Comparison of ENCODE assay signal across 18 cellular contexts in the genomic region with DNA sequence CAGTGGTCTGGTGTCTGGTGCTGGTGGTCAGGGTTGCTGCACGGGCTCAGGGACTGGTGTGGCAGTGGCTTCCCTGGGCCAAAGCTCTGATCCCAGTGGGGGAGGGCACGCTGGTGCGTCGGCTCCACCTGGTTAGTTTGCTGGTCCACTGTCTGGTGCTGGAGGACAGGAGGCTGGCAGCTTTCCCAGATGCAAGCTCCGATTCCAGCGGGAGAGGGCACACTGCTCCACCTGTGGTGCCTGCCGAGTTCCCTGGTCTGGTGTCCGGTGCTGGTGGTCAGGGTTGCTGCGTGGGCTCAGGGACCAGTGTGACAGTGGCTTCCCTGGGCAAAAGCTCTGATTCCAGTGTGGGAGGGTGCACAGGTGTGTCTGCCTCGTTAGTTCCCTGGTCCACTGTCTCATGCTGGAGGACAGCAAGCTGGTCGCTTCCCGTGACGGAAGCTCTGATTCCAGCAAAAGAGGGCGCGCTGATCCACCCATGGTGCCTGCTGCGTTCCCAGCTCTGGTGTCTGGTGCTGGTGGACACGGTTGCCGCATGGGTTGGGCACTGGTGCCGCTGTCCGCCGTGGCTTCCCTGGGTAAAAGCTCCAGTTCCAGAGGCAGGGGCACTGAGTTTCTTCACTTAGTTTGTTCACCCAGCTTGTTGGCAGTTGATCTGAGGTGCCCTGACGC. TPM values are rescaled to one million over a fixed set of nuclear protein-coding genes. Genes with fewer than 3 reads are reported as not detected.
A peak's percentile ranks its signal among the peaks of the same experiment; 100 is the strongest.
DNase-seq lines count a peak whose midpoint lies in the region; ATAC-seq, FAIRE-seq and TF ChIP-seq lines count a peak whose summit lies in the region.
"Had no signal": no experiment of that assay in that cellular context is flagged by ENCODE, and none has a peak within 500 bp of the region (broad histone marks: within the 10 kb centered on the region; RNA-seq: fewer than 3 reads in every experiment).

No MANE protein-coding gene starts in this region.

- peak; percentile 32 for TF ChIP-seq CTCF in epithelial cell of proximal tubule (conservative IDR thresholded peaks at IDR 0.05; ENCODE audit: low read depth, low read length)

- no peak for ATAC-seq in stimulated activated naive B cell treated with anti-CD40 and anti-IgM and Interleukin-4, amounts not matched to agents 10 μg/mL and 1 μg/mL and 100 μg/mL, for 72 hours (replicated peaks)
- ATAC-seq: left colon had no signal

- DNase-seq in DMS 273 (lab: John Stamatoyannopoulos, UW; ENCODE audit: unreplicated experiment), result peak; percentile 56
- DNase-seq in DMS 273 treated with DMSO at 0.1 percent for 48 hours (lab: John Stamatoyannopoulos, UW), result no peak
- DNase-seq in NCI-H69 (lab: John Stamatoyannopoulos, UW), result peak; percentile 13
- no peak for DNase-seq in epithelial cell of proximal tubule (ENCODE audit: low read depth)
- DNase-seq in renal cortical epithelial cell (ENCODE audit: low read depth), result peak; percentile 23
- DNase-seq in stimulated activated naive B cell treated with anti-CD40 and anti-IgM and Interleukin-4, amounts not matched to agents 10 μg/mL and 1 μg/mL and 100 μg/mL, for 72 hours, result no peak
- no peak for DNase-seq in effector CD8-positive, alpha-beta T cell (lab: John Stamatoyannopoulos, UW)
- no peak for DNase-seq in RCC 7860 (ENCODE audit: low spot score)
- DNase-seq: activated CD4-positive, alpha-beta memory T cell treated with anti-CD3 and anti-CD28 coated beads, Interleukin-2, amount 10 ng/mL, durations not matched to agents 7 days and 5 days; activated gamma-delta T cell; CD4-positive, alpha-beta T cell; left colon; NCI-H345; T-helper 2 cell had no signal

- peaks cover 5 to 15% of the 10 kb centered on the region in 2 donors for H3K36me3 Mint-ChIP-seq in stimulated activated naive B cell treated with anti-CD40 and anti-IgM and Interleukin-4, amounts not matched to agents 10 μg/mL and 1 μg/mL and 100 μg/mL, for 72 hours

- no peak overlapping the region for H3K4me3 ChIP-seq in epithelial cell of proximal tubule (ENCODE audit: low read depth, low read length)

- H3K4me3 Mint-ChIP-seq in stimulated activated naive B cell treated with anti-CD40 and anti-IgM and Interleukin-4, amounts not matched to agents 10 μg/mL and 1 μg/mL and 100 μg/mL, for 72 hours, result no peak overlapping the region
- H3K4me3 Mint-ChIP-seq: activated CD4-positive, alpha-beta memory T cell treated with anti-CD3 and anti-CD28 coated beads, Interleukin-2, amount 10 ng/mL, durations not matched to agents 7 days and 5 days; CD4-positive, alpha-beta T cell; nephron had no signal

- H3K27ac Mint-ChIP-seq in stimulated activated naive B cell treated with anti-CD40 and anti-IgM and Interleukin-4, amounts not matched to agents 10 μg/mL and 1 μg/mL and 100 μg/mL, for 72 hours, result no peak overlapping the region
- H3K27ac Mint-ChIP-seq: CD4-positive, alpha-beta T cell; nephron had no signal

- no peaks in the 10 kb centered on the region for H3K9me3 Mint-ChIP-seq in stimulated activated naive B cell treated with anti-CD40 and anti-IgM and Interleukin-4, amounts not matched to agents 10 μg/mL and 1 μg/mL and 100 μg/mL, for 72 hours
- H3K9me3 Mint-ChIP-seq: activated CD4-positive, alpha-beta memory T cell treated with anti-CD3 and anti-CD28 coated beads, Interleukin-2, amount 10 ng/mL, durations not matched to agents 7 days and 5 days; CD4-positive, alpha-beta T cell had no signal

- no peaks in the 10 kb centered on the region for H3K27me3 Mint-ChIP-seq in stimulated activated naive B cell treated with anti-CD40 and anti-IgM and Interleukin-4, amounts not matched to agents 10 μg/mL and 1 μg/mL and 100 μg/mL, for 72 hours
- H3K27me3 Mint-ChIP-seq: activated CD4-positive, alpha-beta memory T cell treated with anti-CD3 and anti-CD28 coated beads, Interleukin-2, amount 10 ng/mL, durations not matched to agents 7 days and 5 days; CD4-positive, alpha-beta T cell had no signal

- peaks cover 18 to 30% of the 10 kb centered on the region in 2 donors for H3K4me1 Mint-ChIP-seq in stimulated activated naive B cell treated with anti-CD40 and anti-IgM and Interleukin-4, amounts not matched to agents 10 μg/mL and 1 μg/mL and 100 μg/mL, for 72 hours

- no peak for FAIRE-seq in RCC 7860 (lab: Jason Lieb, UNC)
- FAIRE-seq: endothelial cell of umbilical vein, GM18507, H54 had no signal

RNA-seq across cellular contexts. Expression of a gene that starts 5.8 kb away (rescaled TPM):
- total RNA-seq in epithelial cell of proximal tubule (27.0 and 43.6 TPM in 2 replicates), renal cortical epithelial cell (47.3 and 68.6 TPM in 2 replicates)

Comparison
In these comparisons a context has a peak if more than half of its experiments do, and no peak if none do; other contexts are left out.
1. DNase-seq: peak in DMS 273 (single experiment), NCI-H69 (single experiment) and renal cortical epithelial cell (single experiment); none in DMS 273 treated with DMSO at 0.1 percent for 48 hours (single experiment), epithelial cell of proximal tubule (single experiment), stimulated activated naive B cell treated with anti-CD40 and anti-IgM and Interleukin-4, amounts not matched to agents 10 μg/mL and 1 μg/mL and 100 μg/mL, for 72 hours (single experiment), effector CD8-positive, alpha-beta T cell (single experiment) and RCC 7860 (single experiment).